Comparison of ENCODE assay signal across 9 cellular contexts in the genomic region with DNA sequence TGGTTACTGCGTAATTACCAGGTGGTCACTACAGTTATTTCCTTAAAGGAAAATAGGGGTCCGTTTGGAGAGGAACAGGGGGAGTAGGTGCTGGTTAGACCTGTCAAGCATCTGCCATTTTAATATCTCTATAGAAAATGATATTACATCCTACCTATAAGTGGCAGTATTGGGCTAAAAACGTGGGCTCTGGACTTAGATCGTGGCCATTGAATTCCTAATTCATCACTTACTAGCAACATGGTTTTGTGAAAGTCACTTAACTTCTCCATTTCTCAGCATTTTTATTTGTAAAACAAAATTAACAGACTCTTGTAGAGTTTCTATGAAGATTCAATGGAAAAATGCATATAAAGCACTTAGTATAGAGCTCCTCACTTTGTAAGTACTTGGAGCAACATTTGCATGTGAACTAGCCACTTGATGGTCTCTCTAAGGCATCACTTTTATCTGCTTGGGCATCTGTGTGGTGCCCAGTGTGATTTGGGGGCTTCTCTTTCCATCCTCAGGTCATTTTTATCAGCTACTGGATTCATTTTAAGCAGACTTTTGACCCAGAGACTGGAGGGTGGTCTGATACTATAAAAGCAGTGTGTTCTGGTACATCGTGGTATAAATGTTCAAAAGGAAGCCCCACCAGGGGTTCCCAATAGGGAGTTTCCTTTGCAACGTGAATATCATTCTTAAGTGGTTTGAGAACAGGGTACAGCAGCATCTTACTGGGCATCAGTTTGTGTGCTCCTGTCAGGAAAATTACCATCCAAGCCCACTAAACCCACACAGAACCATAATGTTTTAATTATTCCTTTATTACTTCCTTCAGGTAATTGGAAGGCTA. TPM values are rescaled to one million over a fixed set of nuclear protein-coding genes. Genes with fewer than 3 reads are reported as not detected.
A peak's percentile ranks its signal among the peaks of the same experiment; 100 is the strongest.
DNase-seq lines count a peak whose midpoint lies in the region; ATAC-seq and TF ChIP-seq lines count a peak whose summit lies in the region.
"Had no signal": no experiment of that assay in that cellular context is flagged by ENCODE, and none has a peak within 500 bp of the region (broad histone marks: within the 10 kb centered on the region; RNA-seq: fewer than 3 reads in every experiment).

No MANE protein-coding gene starts in this region.

- no peak overlapping the region for H3K4me3 ChIP-seq in vagina

- DNase-seq in DMS 273 (lab: John Stamatoyannopoulos, UW; ENCODE audit: unreplicated experiment): peak; percentile 34
- DNase-seq in DMS 273 treated with DMSO at 0.1 percent for 48 hours (lab: John Stamatoyannopoulos, UW): no peak
- DNase-seq in NCI-H187 treated with DMSO at 0.1 percent for 48 hours (lab: John Stamatoyannopoulos, UW): peak; percentile 71
- DNase-seq in WTC11 (ENCODE audit: low spot score): no peak
- peak; percentile 83 for DNase-seq in kidney glomerular epithelial cell (lab: John Stamatoyannopoulos, UW)
- DNase-seq in vagina (ENCODE audit: extremely low spot score in 2 of 2): no peak
- no peak for DNase-seq in hippocampal formation (lab: John Stamatoyannopoulos, UW)

- ATAC-seq in HG02642 (IDR thresholded peaks at IDR 0.05; ENCODE audit: poor library complexity, unreplicated experiment) (peak; percentile 69), WTC11 (peak; percentile 84)

- intact Hi-C loops in vagina (cut with DNase I): loop anchor here (10.0 kb wide), 1 partner anchor 472 kb away; no protein-coding TSS in a partner anchor

- peaks cover 11% of the 10 kb centered on the region; the same call in 1 of the 2 replicates for H3K27me3 Mint-ChIP-seq in WTC11 (ENCODE audit: low read depth)

- H3K9me3 ChIP-seq in vagina: no peaks in the 10 kb centered on the region

- no peaks in the 10 kb centered on the region for H3K36me3 ChIP-seq in vagina

- H3K9me3 Mint-ChIP-seq in WTC11: peaks cover 6% of the 10 kb centered on the region
- H3K9me3 Mint-ChIP-seq: activated naive CD4-positive, alpha-beta T cell treated with anti-CD3 and anti-CD28 coated beads, Interleukin-2, amount 50 U/mL, for 24 hours had no signal

- peaks cover 19% of the 10 kb centered on the region for H3K4me1 Mint-ChIP-seq in WTC11
- H3K4me1 Mint-ChIP-seq: activated naive CD4-positive, alpha-beta T cell treated with anti-CD3 and anti-CD28 coated beads, Interleukin-2, amount 50 U/mL, for 24 hours had no signal

- no peak overlapping the region for H3K4me3 Mint-ChIP-seq in WTC11
- H3K4me3 Mint-ChIP-seq: activated naive CD4-positive, alpha-beta T cell treated with anti-CD3 and anti-CD28 coated beads, Interleukin-2, amount 50 U/mL, for 24 hours had no signal

- H3K27me3 ChIP-seq in vagina: no peaks in the 10 kb centered on the region

- 0 out of 2 replicates have a peak, but pooled peaks cover 2% of the 10 kb centered on the region for H3K36me3 Mint-ChIP-seq in WTC11
- H3K36me3 Mint-ChIP-seq: activated naive CD4-positive, alpha-beta T cell treated with anti-CD3 and anti-CD28 coated beads, Interleukin-2, amount 50 U/mL, for 24 hours had no signal

- H3K27ac ChIP-seq in vagina: no peak overlapping the region

- CTCF ChIA-PET in WTC11 (lab: Charles Lee): interaction anchor here (1.1 to 2.4 kb wide), 8 partner anchors 9 to 472 kb away, joined by 3 to 14 read pairs (median 4); partner anchors contain the start of gene CXCL5

- H3K27ac Mint-ChIP-seq in WTC11: no peak overlapping the region
- H3K27ac Mint-ChIP-seq: activated naive CD4-positive, alpha-beta T cell treated with anti-CD3 and anti-CD28 coated beads, Interleukin-2, amount 50 U/mL, for 24 hours had no signal

- TF ChIP-seq CTCF in WTC11 (IDR thresholded peaks at IDR 0.05) (no peak), vagina (IDR thresholded peaks at IDR 0.05) (peak in 2 of 3 experiments; percentile 49 to 58)

- POLR2A ChIA-PET in WTC11 (lab: Charles Lee): no interaction called here

- no peaks in the 10 kb centered on the region for H3K4me1 ChIP-seq in vagina

- TF ChIP-seq POLR2A in vagina (IDR thresholded peaks at IDR 0.05): no peak

TF ChIP-seq in WTC11, 78 proteins besides CTCF, POLR2A, EP300 and RAD21:
- TF ChIP-seq, protein P1, sequence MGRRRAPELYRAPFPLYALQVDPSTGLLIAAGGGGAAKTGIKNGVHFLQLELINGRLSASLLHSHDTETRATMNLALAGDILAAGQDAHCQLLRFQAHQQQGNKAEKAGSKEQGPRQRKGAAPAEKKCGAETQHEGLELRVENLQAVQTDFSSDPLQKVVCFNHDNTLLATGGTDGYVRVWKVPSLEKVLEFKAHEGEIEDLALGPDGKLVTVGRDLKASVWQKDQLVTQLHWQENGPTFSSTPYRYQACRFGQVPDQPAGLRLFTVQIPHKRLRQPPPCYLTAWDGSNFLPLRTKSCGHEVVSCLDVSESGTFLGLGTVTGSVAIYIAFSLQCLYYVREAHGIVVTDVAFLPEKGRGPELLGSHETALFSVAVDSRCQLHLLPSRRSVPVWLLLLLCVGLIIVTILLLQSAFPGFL (CRISPR knock-in tag; IDR thresholded peaks at IDR 0.05; ENCODE audit: borderline replicate concordance): no peak
- TF ChIP-seq ZBTB43 (CRISPR knock-in tag; IDR thresholded peaks at IDR 0.05) (no peak), CREM (CRISPR knock-in tag; IDR thresholded peaks at IDR 0.05) (no peak), JAZF1 (CRISPR knock-in tag; IDR thresholded peaks at IDR 0.05) (no peak), MAX (CRISPR knock-in tag; IDR thresholded peaks at IDR 0.05) (no peak), ZMAT4 (CRISPR knock-in tag; IDR thresholded peaks at IDR 0.05) (no peak), ZBTB21 (CRISPR knock-in tag; IDR thresholded peaks at IDR 0.05; ENCODE audit: borderline replicate concordance) (no peak), RORB (CRISPR knock-in tag; IDR thresholded peaks at IDR 0.05) (no peak), NFATC4 (CRISPR knock-in tag; IDR thresholded peaks at IDR 0.05) (no peak)
- TF ChIP-seq, protein P2, sequence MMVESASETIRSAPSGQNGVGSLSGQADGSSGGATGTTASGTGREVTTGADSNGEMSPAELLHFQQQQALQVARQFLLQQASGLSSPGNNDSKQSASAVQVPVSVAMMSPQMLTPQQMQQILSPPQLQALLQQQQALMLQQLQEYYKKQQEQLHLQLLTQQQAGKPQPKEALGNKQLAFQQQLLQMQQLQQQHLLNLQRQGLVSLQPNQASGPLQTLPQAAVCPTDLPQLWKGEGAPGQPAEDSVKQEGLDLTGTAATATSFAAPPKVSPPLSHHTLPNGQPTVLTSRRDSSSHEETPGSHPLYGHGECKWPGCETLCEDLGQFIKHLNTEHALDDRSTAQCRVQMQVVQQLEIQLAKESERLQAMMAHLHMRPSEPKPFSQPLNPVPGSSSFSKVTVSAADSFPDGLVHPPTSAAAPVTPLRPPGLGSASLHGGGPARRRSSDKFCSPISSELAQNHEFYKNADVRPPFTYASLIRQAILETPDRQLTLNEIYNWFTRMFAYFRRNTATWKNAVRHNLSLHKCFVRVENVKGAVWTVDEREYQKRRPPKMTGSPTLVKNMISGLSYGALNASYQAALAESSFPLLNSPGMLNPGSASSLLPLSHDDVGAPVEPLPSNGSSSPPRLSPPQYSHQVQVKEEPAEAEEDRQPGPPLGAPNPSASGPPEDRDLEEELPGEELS (CRISPR knock-in tag; IDR thresholded peaks at IDR 0.05): no peak

RNA-seq across cellular contexts. Expression of gene RASSF6, which starts 42.7 kb away (rescaled TPM):
- total RNA-seq in WTC11 (2021) (0.15 to 0.27 TPM (median 0.18 TPM) in 3 replicates), vagina (16.9 TPM)

Comparison
In these comparisons a context has a peak if more than half of its experiments do, and no peak if none do; other contexts are left out.
1. DNase-seq: peak in DMS 273 (single experiment), NCI-H187 treated with DMSO at 0.1 percent for 48 hours (single experiment) and kidney glomerular epithelial cell (single experiment); none in DMS 273 treated with DMSO at 0.1 percent for 48 hours (single experiment), WTC11 (single experiment), vagina (0 of 2) and hippocampal formation (0 of 2).
2. RNA of gene RASSF6, which starts 42.7 kb away (total RNA-seq): 16.9 TPM in vagina (single experiment); 0.15 to 0.27 TPM in WTC11; every median in the first group is over 10 times any median in the second.